ENCODE assay signal across 26 cellular contexts in the genomic region with DNA sequence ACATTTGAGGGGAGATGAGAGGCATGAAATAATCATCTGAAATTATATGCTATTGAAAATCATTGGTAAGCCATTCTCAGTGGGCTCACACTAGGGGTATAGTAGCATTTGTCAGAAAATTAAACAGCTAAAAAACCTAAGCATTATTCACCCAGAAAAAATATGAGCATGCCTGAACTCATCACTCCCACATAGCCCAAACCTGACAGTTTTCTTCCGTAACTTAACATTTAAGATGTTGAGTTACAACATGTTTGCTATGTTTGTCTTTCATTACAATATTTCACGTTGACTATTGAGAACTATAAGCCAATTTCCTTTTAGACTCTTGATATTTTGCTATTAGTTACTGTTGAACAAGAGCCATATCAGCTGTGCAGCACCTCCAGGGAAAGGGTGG. TPM values are rescaled to one million over a fixed set of nuclear protein-coding genes. Genes with fewer than 3 reads are reported as not detected.
"Had no signal": no experiment of that assay in that cellular context is flagged by ENCODE, and none has a peak within 500 bp of the region (broad histone marks: within the 10 kb centered on the region; RNA-seq: fewer than 3 reads in every experiment).

No MANE protein-coding gene starts in this region.

- H3K36me3 ChIP-seq: neural progenitor cell, ovary, right lobe of liver, sigmoid colon, suprapubic skin, tibial artery, transverse colon, upper lobe of right lung, uterus had no signal

- H3K4me3 ChIP-seq: neural progenitor cell, ovary, psoas muscle, right lobe of liver, sigmoid colon, suprapubic skin, testis, tibial artery, transverse colon, upper lobe of right lung, uterus had no signal

- H3K27ac ChIP-seq: neural progenitor cell, ovary, parathyroid adenoma, psoas muscle, right lobe of liver, sigmoid colon, suprapubic skin, testis, tibial artery, transverse colon, upper lobe of right lung, uterus had no signal

- H3K9me3 ChIP-seq: ovary, psoas muscle, right lobe of liver, sigmoid colon, suprapubic skin, testis, tibial artery, transverse colon, upper lobe of right lung, uterus had no signal

- FAIRE-seq: small intestine had no signal

- ATAC-seq: natural killer cell; psoas muscle; right cardiac atrium; right lobe of liver; stimulated activated effector memory CD8-positive, alpha-beta T cell treated with anti-CD3 and anti-CD28 coated beads, Interleukin-12 subunit alpha, Interleukin-12 subunit beta, amount 100 ng/mL, for 72 hours; stimulated activated naive B cell treated with anti-CD40 and anti-IgM and Interleukin-4, amounts not matched to agents 10 μg/mL and 1 μg/mL and 100 μg/mL, for 72 hours; stimulated activated naive CD8-positive, alpha-beta T cell treated with anti-CD3 and anti-CD28 coated beads, Interleukin-15, amount 100 ng/mL, for 72 hours; stimulated activated naive CD8-positive, alpha-beta T cell treated with anti-CD3 and anti-CD28 coated beads, Interleukin-15, Interleukin-2, amounts not matched to agents 100 U/mL and 50 U/mL, for 24 hours; upper lobe of right lung had no signal

- H3K27me3 ChIP-seq: neural progenitor cell, ovary, right lobe of liver, sigmoid colon, suprapubic skin, testis, tibial artery, transverse colon, upper lobe of right lung, uterus had no signal

- DNase-seq: natural killer cell; occipital lobe; ovary; posterior cingulate gyrus; psoas muscle; right cardiac atrium; right lobe of liver; sigmoid colon; small intestine; stimulated activated CD4-positive, alpha-beta T cell treated with anti-CD3 and anti-CD28 coated beads, Interleukin-15, amount 100 ng/mL, for 24 hours; stimulated activated CD4-positive, alpha-beta T cell treated with anti-CD3 and anti-CD28 coated beads, Interleukin-2, amount 100 ng/mL, for 24 hours; stimulated activated CD4-positive, alpha-beta T cell treated with anti-CD3 and anti-CD28 coated beads, Interleukin-2, amount 100 ng/mL, for 48 hours; stimulated activated CD4-positive, alpha-beta T cell treated with anti-CD3 and anti-CD28 coated beads, Interleukin-4, amount 100 ng/mL, for 24 hours; stimulated activated naive B cell treated with anti-CD40 and anti-IgM and Interleukin-4, amounts not matched to agents 10 μg/mL and 1 μg/mL and 100 μg/mL, for 72 hours; stimulated activated naive CD8-positive, alpha-beta T cell treated with anti-CD3 and anti-CD28 coated beads, Interleukin-15, amount 100 ng/mL, for 72 hours; stimulated activated naive CD8-positive, alpha-beta T cell treated with anti-CD3 and anti-CD28 coated beads, Interleukin-15, Interleukin-2, amounts not matched to agents 100 U/mL and 50 U/mL, for 24 hours; substantia nigra; testis; tibial artery; transverse colon; upper lobe of right lung; uterus had no signal

- H3K4me1 ChIP-seq: neural progenitor cell, parathyroid adenoma, psoas muscle, right lobe of liver, suprapubic skin, testis, tibial artery, transverse colon, upper lobe of right lung, uterus had no signal

RNA-seq across cellular contexts. Expression of a gene that starts 23.5 kb away (rescaled TPM):
- total RNA-seq: natural killer cell had no signal
